23 cellular contexts compared by ENCODE assay signal in the genomic region with DNA sequence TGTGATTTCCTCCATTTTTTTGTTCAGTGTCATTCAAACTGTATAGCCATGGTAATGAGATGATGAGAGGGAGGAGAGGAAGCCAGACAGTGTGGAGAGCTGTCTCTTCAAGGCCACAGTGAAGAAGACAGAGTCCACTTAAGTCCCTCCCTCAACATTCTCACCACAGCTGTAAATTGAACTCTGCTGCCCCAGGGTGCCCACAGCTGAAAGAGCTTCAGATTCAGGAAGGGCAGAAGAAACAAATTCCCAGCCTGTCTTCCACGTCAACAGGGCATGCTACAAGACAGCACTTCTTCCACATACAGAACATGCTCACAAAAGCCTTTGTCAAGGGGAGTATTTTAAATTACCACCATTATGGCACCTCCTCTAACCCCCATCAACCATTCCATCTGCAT.
DNase-seq lines count a peak whose midpoint lies in the region; ATAC-seq and TF ChIP-seq lines count a peak whose summit lies in the region.
"Had no signal": no experiment of that assay in that cellular context is flagged by ENCODE, and none has a peak within 500 bp of the region (broad histone marks: within the 10 kb centered on the region; RNA-seq: fewer than 3 reads in every experiment).

No MANE protein-coding gene starts in this region.

- H3K36me3 Mint-ChIP-seq in nephron progenitor cell (ENCODE audit: low read depth), result peaks cover 64% of the 10 kb centered on the region
- H3K36me3 Mint-ChIP-seq: natural killer cell treated with Interleukin-12 subunit alpha and Interleukin-12 subunit beta and Interleukin-15 and Interleukin-18, amount 100 ng/mL, for 72 hours had no signal

- peaks cover 13% of the 10 kb centered on the region for H3K4me1 Mint-ChIP-seq in nephron progenitor cell
- H3K4me1 Mint-ChIP-seq: activated naive CD4-positive, alpha-beta T cell treated with anti-CD3 and anti-CD28 coated beads, Interleukin-2, amount 10 ng/mL, durations not matched to agents 7 days and 5 days; central memory CD8-positive, alpha-beta T cell had no signal

- H3K27ac Mint-ChIP-seq in nephron progenitor cell, result peak overlapping the region; percentile 52
- H3K27ac Mint-ChIP-seq: activated naive CD4-positive, alpha-beta T cell treated with anti-CD3 and anti-CD28 coated beads, Interleukin-2, amount 10 ng/mL, durations not matched to agents 7 days and 5 days; natural killer cell treated with Interleukin-12 subunit alpha and Interleukin-12 subunit beta and Interleukin-15 and Interleukin-18, amount 100 ng/mL, for 72 hours had no signal

- in situ Hi-C loops in GM13976 (cut with MboI; ENCODE audit: low sequenced_read_pairs, unreplicated experiment), result no loop called here

- H3K4me3 Mint-ChIP-seq in nephron progenitor cell, result no peak overlapping the region
- H3K4me3 Mint-ChIP-seq: activated naive CD4-positive, alpha-beta T cell treated with anti-CD3 and anti-CD28 coated beads, Interleukin-2, amount 10 ng/mL, durations not matched to agents 7 days and 5 days; central memory CD8-positive, alpha-beta T cell; natural killer cell treated with Interleukin-12 subunit alpha and Interleukin-12 subunit beta and Interleukin-15 and Interleukin-18, amount 100 ng/mL, for 72 hours had no signal

- peaks cover 23% of the 10 kb centered on the region for H3K9me3 Mint-ChIP-seq in nephron progenitor cell
- H3K9me3 Mint-ChIP-seq: activated naive CD4-positive, alpha-beta T cell treated with anti-CD3 and anti-CD28 coated beads, Interleukin-2, amount 10 ng/mL, durations not matched to agents 7 days and 5 days; central memory CD8-positive, alpha-beta T cell; natural killer cell treated with Interleukin-12 subunit alpha and Interleukin-12 subunit beta and Interleukin-15 and Interleukin-18, amount 100 ng/mL, for 72 hours had no signal

- DNase-seq in GM03348 (ENCODE audit: low spot score) (peak; percentile 28), NCI-H2227 treated with DMSO at 0.1 percent for 48 hours (lab: John Stamatoyannopoulos, UW) (peak; percentile 88), epidermal melanocyte (ENCODE audit: insufficient read length, low spot score) (peak; percentile 69), nephron progenitor cell (no peak), T-helper 2 cell (no peak), GM13976 (ENCODE audit: low spot score) (no peak)
- DNase-seq: activated naive CD4-positive, alpha-beta T cell treated with anti-CD3 and anti-CD28 coated beads, Interleukin-2, amount 10 ng/mL, durations not matched to agents 7 days and 5 days; anterior cingulate cortex; BE2C; DMS53; GOT3; midbrain; NCI-H1694; NCI-H2171 treated with DMSO at 0.1 percent for 48 hours; NCI-H69; posterior cingulate gyrus; sigmoid colon; stimulated activated CD4-positive, alpha-beta T cell treated with anti-CD3 and anti-CD28 coated beads, Interleukin-15, amount 100 ng/mL, for 24 hours had no signal

- peaks cover 7% of the 10 kb centered on the region for H3K27me3 Mint-ChIP-seq in nephron progenitor cell (ENCODE audit: low read depth, poor library complexity)
- H3K27me3 Mint-ChIP-seq: activated naive CD4-positive, alpha-beta T cell treated with anti-CD3 and anti-CD28 coated beads, Interleukin-2, amount 10 ng/mL, durations not matched to agents 7 days and 5 days; central memory CD8-positive, alpha-beta T cell; natural killer cell treated with Interleukin-12 subunit alpha and Interleukin-12 subunit beta and Interleukin-15 and Interleukin-18, amount 100 ng/mL, for 72 hours had no signal

- TF ChIP-seq CTCF in nephron progenitor cell (IDR thresholded peaks at IDR 0.05) (no peak), GM13976 (IDR thresholded peaks at IDR 0.05; ENCODE audit: borderline replicate concordance, control extremely low read depth, extremely low read depth, insufficient read depth, missing control alignments) (no peak)

- no peak for ATAC-seq in HG02938 (IDR thresholded peaks at IDR 0.05; ENCODE audit: unreplicated experiment)
- no peak for ATAC-seq in GM21528 (IDR thresholded peaks at IDR 0.05; ENCODE audit: low FRiP score, unreplicated experiment)
- ATAC-seq: left lobe of liver; natural killer cell treated with Interleukin-12 subunit alpha and Interleukin-12 subunit beta and Interleukin-15 and Interleukin-18, amount 100 ng/mL, for 72 hours had no signal

Comparison
In these comparisons a context has a peak if more than half of its experiments do, and no peak if none do; other contexts are left out.
1. DNase-seq: peak in GM03348 (single experiment), NCI-H2227 treated with DMSO at 0.1 percent for 48 hours (single experiment) and epidermal melanocyte (single experiment); none in nephron progenitor cell (single experiment), T-helper 2 cell (0 of 5) and GM13976 (single experiment).